ENCODE assay signal across 9 cellular contexts in the genomic region with DNA sequence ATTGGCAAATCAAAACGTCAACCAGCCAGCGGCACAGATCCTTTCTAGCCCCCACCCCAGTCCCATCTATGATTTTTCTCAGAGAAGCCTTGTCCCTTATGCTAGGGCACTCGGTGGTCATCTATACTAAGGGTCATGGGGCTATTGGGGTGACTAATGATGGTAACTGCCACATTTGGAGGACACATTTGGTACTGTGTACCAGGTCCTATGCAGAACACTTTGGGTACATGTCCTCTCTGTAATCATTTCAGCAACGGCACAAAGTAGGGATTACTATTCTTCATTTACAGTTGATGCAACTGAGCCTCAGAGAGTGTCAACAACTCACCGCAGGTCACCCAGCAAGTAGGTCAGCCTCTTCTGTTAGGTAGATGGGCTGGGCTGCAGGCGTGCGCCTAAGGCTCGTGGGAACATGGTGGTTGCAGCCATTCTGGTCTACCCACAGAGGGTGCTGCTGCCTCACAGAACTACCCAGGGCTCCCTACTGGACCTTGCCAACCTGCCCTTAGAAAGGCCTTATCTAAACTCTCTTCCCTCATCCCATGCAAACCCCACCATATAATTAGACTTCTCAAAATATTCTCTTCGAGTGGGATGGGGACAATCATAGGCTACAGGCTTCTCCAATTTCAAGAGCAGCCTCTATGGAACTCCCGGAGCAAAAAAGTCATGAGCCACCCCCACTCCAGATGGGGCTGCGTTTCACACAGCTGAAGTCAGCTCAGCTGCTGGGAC. TPM values are rescaled to one million over a fixed set of nuclear protein-coding genes. Genes with fewer than 3 reads are reported as not detected.
A peak's percentile ranks its signal among the peaks of the same experiment; 100 is the strongest.
DNase-seq lines count a peak whose midpoint lies in the region; FAIRE-seq and TF ChIP-seq lines count a peak whose summit lies in the region.
"Had no signal": no experiment of that assay in that cellular context is flagged by ENCODE, and none has a peak within 500 bp of the region (broad histone marks: within the 10 kb centered on the region; RNA-seq: fewer than 3 reads in every experiment).

No MANE protein-coding gene starts in this region.

- FAIRE-seq in G401.6 (lab: Jason Lieb, UNC) = peak; percentile 27
- FAIRE-seq: islet of Langerhans had no signal

- 30 to 45% methylated on average over 11 of the region's 11 CpGs for WGBS in sigmoid colon, 2 donors

- no peaks in the 10 kb centered on the region for H3K4me1 ChIP-seq in Peyer's patch
- peaks cover 0 to 13% (median 0%) of the 10 kb centered on the region in 4 donors for H3K4me1 ChIP-seq in sigmoid colon

- no peaks in the 10 kb centered on the region for H3K9me3 ChIP-seq in Peyer's patch
- no peaks in the 10 kb centered on the region for H3K9me3 ChIP-seq in sigmoid colon

- DNase-seq in KG1 (lab: John Stamatoyannopoulos, UW) (peak; percentile 49), Peyer's patch (peak; percentile 36 to 82 (median 75)), astrocyte of the cerebellum (ENCODE audit: low read depth) (peak; percentile 53), hypothalamus (lab: John Stamatoyannopoulos, UW) (peak in 43 of 51 donors; percentile 19 to 80 (median 57)), sigmoid colon (no peak), posterior vena cava (ENCODE audit: low spot score) (no peak)

- TF ChIP-seq EP300 in sigmoid colon (IDR thresholded peaks at IDR 0.05) = no peak

- in situ Hi-C loops in astrocyte of the cerebellum (cut with HindIII; ENCODE audit: low sequenced_read_pairs) = no loop called here

- no peaks in the 10 kb centered on the region for H3K36me3 ChIP-seq in Peyer's patch
- no peaks in the 10 kb centered on the region for H3K36me3 ChIP-seq in sigmoid colon

- H3K27ac ChIP-seq in 22Rv1 (no peak overlapping the region), Peyer's patch (no peak overlapping the region), sigmoid colon (no peak overlapping the region)

- peak; percentile 88 for TF ChIP-seq CTCF in 22Rv1 (IDR thresholded peaks at IDR 0.05)
- TF ChIP-seq CTCF in Peyer's patch (IDR thresholded peaks at IDR 0.05) = peak in 5 of 6 experiments; percentile 9 to 87 (median 77)
- peak; percentile 92 for TF ChIP-seq CTCF in astrocyte of the cerebellum (IDR thresholded peaks at IDR 0.05; ENCODE audit: low read depth, low read length, missing control alignments)
- TF ChIP-seq CTCF in sigmoid colon (IDR thresholded peaks at IDR 0.05) = peak; percentile 6 to 48 (median 35)

- H3K27me3 ChIP-seq in Peyer's patch = no peaks in the 10 kb centered on the region
- no peaks in the 10 kb centered on the region for H3K27me3 ChIP-seq in sigmoid colon

- H3K4me3 ChIP-seq in Peyer's patch (no peak overlapping the region), astrocyte of the cerebellum (ENCODE audit: low read depth, low read length) (no peak overlapping the region), sigmoid colon (no peak overlapping the region)

- TF ChIP-seq POLR2A in Peyer's patch (IDR thresholded peaks at IDR 0.05) (no peak), sigmoid colon (IDR thresholded peaks at IDR 0.05) (no peak)

- intact Hi-C loops in sigmoid colon (cut with DNase I) (loop anchor here (1.0 to 10.0 kb wide), 3 partner anchors 178 to 1535 kb away; partner anchors contain the start of genes CASP9, DNAJC16 and NBPF1), posterior vena cava (cut with DNase I) (loop anchor here (5.0 kb wide), 1 partner anchor 178 kb away; no protein-coding TSS in a partner anchor)

RNA-seq across cellular contexts. Expression of gene SDHB, which starts 5.7 kb away (rescaled TPM):
- 100 to 1,000 TPM; 106 to 277 (median 175) TPM for total RNA-seq in Peyer's patch
- total RNA-seq in sigmoid colon = 100 to 1,000 TPM; 109 to 228 (median 141) TPM
- polyA plus RNA-seq in sigmoid colon = 100 to 1,000 TPM; 173 to 398 (median 274) TPM
- total RNA-seq in posterior vena cava = 10 to 100 TPM; 77.7 to 80.5 TPM

RNA-seq across cellular contexts. Expression of gene ATP13A2, which starts 47.8 kb away (rescaled TPM):
- total RNA-seq in Peyer's patch (10 to 100 TPM; 20.6 to 58.0 (median 44.5) TPM), sigmoid colon (10 to 100 TPM in 3 of 4 donors, 1 to 10 TPM in 1; 8.7 to 23.8 (median 15.7) TPM), posterior vena cava (10 to 100 TPM; 20.2 to 27.6 TPM)
- polyA plus RNA-seq in sigmoid colon = 10 to 100 TPM in 1 of 3 donors, 1 to 10 TPM in 2; 6.6 to 47.2 (median 8.1) TPM

RNA-seq across cellular contexts. Expression of gene PADI2, which starts 59.7 kb away (rescaled TPM):
- total RNA-seq in Peyer's patch (100 to 1,000 TPM in 1 of 4 donors, 10 to 100 TPM in 3; 29.7 to 191 (median 57.9) TPM), sigmoid colon (1 to 10 TPM in 1 of 4 donors, under 1 TPM in 3; 0.27 to 1.1 (median 0.34) TPM), posterior vena cava (1 to 10 TPM in 1 of 2 donors, under 1 TPM in 1; 1.00 to 1.6 TPM)
- 100 to 1,000 TPM in 2 of 3 donors, 10 to 100 TPM in 1; 21.9 to 169 (median 142) TPM for polyA plus RNA-seq in sigmoid colon

Comparison
In these comparisons a context has a peak if more than half of its experiments do, and no peak if none do; other contexts are left out.
1. CTCF ChIP-seq: peak in every context shown above with its lines; median percentile 92 in astrocyte of the cerebellum; 88 in 22Rv1; 77 in Peyer's patch; 35 in sigmoid colon.
2. DNase-seq: peak in KG1 (single experiment), Peyer's patch (3 of 3), astrocyte of the cerebellum (single experiment) and hypothalamus (43 of 51); none in sigmoid colon (single experiment) and posterior vena cava (single experiment).
3. RNA of gene PADI2, which starts 59.7 kb away (total RNA-seq): 29.7 to 191 TPM in Peyer's patch; 1.00 to 1.6 TPM in posterior vena cava and 0.27 to 1.1 TPM in sigmoid colon; every median in the first group is over 10 times any median in the second.